Comparison of ENCODE assay signal across 8 cellular contexts in genomic region chr2:131682122-131682944, GRCh38.
A peak's percentile ranks its signal among the peaks of the same experiment; 100 is the strongest.
DNase-seq lines count a peak whose midpoint lies in the region; ATAC-seq and TF ChIP-seq lines count a peak whose summit lies in the region.

No MANE protein-coding gene starts in this region.

- no peaks in the 10 kb centered on the region for H3K9me3 ChIP-seq in suprapubic skin

- TF ChIP-seq POLR2A in suprapubic skin (IDR thresholded peaks at IDR 0.05): no peak

- no peak for TF ChIP-seq CTCF in suprapubic skin (IDR thresholded peaks at IDR 0.05)

- peak overlapping the region; percentile 80 for H3K4me3 ChIP-seq in suprapubic skin

- TF ChIP-seq EP300 in suprapubic skin (IDR thresholded peaks at IDR 0.05): no peak

- intact Hi-C loops in activated naive CD4-positive, alpha-beta T cell treated with anti-CD3 and anti-CD28 coated beads for 36 hours (cut with micrococcal nuclease): loop anchor here (5.0 kb wide), 1 partner anchor 155 kb away; the partner anchor contains the start of gene CCDC74A

- H3K4me1 ChIP-seq in suprapubic skin: peaks cover 13% of the 10 kb centered on the region

- H3K4me1 Mint-ChIP-seq in activated naive CD4-positive, alpha-beta T cell treated with anti-CD3 and anti-CD28 coated beads for 36 hours (ENCODE audit: low read depth): peaks cover 33% of the 10 kb centered on the region

- no peaks in the 10 kb centered on the region for H3K36me3 ChIP-seq in suprapubic skin

- peak overlapping the region; percentile 70 for H3K27ac Mint-ChIP-seq in activated naive CD4-positive, alpha-beta T cell treated with anti-CD3 and anti-CD28 coated beads for 36 hours

- DNase-seq in EL (peak; percentile 90), Kasumi-1 (lab: John Stamatoyannopoulos, UW) (peak; percentile 84 to 86), SHP77 treated with DMSO at 0.1 percent for 48 hours (lab: John Stamatoyannopoulos, UW) (peak; percentile 76), germinal center (ENCODE audit: low spot score) (peak; percentile 78), occipital lobe (lab: John Stamatoyannopoulos, UW) (peak; percentile 82), suprapubic skin (ENCODE audit: low spot score in 2 of 2) (peak; percentile 86 to 89)
- peak; percentile 82 for DNase-seq in activated naive CD4-positive, alpha-beta T cell treated with anti-CD3 and anti-CD28 coated beads for 36 hours

- ATAC-seq in GM21825 (IDR thresholded peaks at IDR 0.05; ENCODE audit: unreplicated experiment): peak; percentile 99

- peaks cover 2% of the 10 kb centered on the region for H3K36me3 Mint-ChIP-seq in activated naive CD4-positive, alpha-beta T cell treated with anti-CD3 and anti-CD28 coated beads for 36 hours (ENCODE audit: low read depth)

- peak overlapping the region; percentile 81 for H3K4me3 Mint-ChIP-seq in activated naive CD4-positive, alpha-beta T cell treated with anti-CD3 and anti-CD28 coated beads for 36 hours

- no peaks in the 10 kb centered on the region for H3K27me3 ChIP-seq in suprapubic skin

- no peaks in the 10 kb centered on the region for H3K27me3 Mint-ChIP-seq in activated naive CD4-positive, alpha-beta T cell treated with anti-CD3 and anti-CD28 coated beads for 36 hours (ENCODE audit: low read depth)

- WGBS in suprapubic skin: 0% methylated on average over 25 of the region's 51 CpGs

- H3K9me3 Mint-ChIP-seq in activated naive CD4-positive, alpha-beta T cell treated with anti-CD3 and anti-CD28 coated beads for 36 hours: no peaks in the 10 kb centered on the region

- peak overlapping the region; percentile 83 for H3K27ac ChIP-seq in suprapubic skin

- CTCF ChIA-PET in activated naive CD4-positive, alpha-beta T cell treated with anti-CD3 and anti-CD28 coated beads for 36 hours (lab: Charles Lee): interaction anchor here (0.6 to 2.7 kb wide), 8 partner anchors 8 to 1328 kb away, joined by 3 to 27 read pairs (median 3); partner anchors contain the start of gene CCDC74A

Comparison
In these comparisons a context has a peak if more than half of its experiments do, and no peak if none do; other contexts are left out.
1. Peak in every context shown above with its lines: DNase-seq, ATAC-seq, H3K4me3 ChIP-seq and H3K27ac ChIP-seq.